10 cellular contexts compared by ENCODE assay signal in the genomic region with DNA sequence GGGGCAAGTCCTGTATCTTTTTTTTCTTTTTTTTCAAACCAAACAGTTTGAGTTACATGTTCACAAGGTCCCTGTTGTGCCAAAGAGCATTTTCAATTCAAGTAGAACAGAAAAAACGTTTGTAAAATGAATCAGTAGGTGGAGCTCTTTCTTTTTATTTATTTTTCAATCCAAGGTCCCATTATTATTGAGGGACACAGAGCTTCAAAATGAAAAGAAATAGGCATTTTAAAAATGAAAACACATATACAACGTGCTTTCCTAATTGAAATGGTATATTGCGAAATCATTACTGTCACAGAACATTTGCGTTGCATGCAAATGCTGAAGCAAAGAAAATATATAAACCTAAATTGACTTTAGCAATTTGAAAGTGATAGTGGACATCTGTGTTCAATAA.
DNase-seq lines count a peak whose midpoint lies in the region; ATAC-seq, FAIRE-seq and TF ChIP-seq lines count a peak whose summit lies in the region.
"Had no signal": no experiment of that assay in that cellular context is flagged by ENCODE, and none has a peak within 500 bp of the region (broad histone marks: within the 10 kb centered on the region; RNA-seq: fewer than 3 reads in every experiment).

No MANE protein-coding gene starts in this region.

- peak; percentile 71 for DNase-seq in AG09319 (ENCODE audit: extremely low read depth, low read depth)
- DNase-seq in SW480 (ENCODE audit: low spot score): peak; percentile 47
- no peak for DNase-seq in stimulated activated CD4-positive, alpha-beta T cell treated with anti-CD3 and anti-CD28 coated beads, Interleukin-4, amount 100 ng/mL, for 1 hour
- DNase-seq in psoas muscle: no peak
- DNase-seq in NCI-H187 treated with DMSO at 0.1 percent for 48 hours (lab: John Stamatoyannopoulos, UW): no peak
- no peak for DNase-seq in transverse colon
- DNase-seq: activated T-cell treated with anti-CD3 and anti-CD28 coated beads, Interleukin-2, amount 50 U/mL, for 72 hours; GDM1 had no signal

- H3K9me3 ChIP-seq in psoas muscle (no peaks in the 10 kb centered on the region), transverse colon (no peaks in the 10 kb centered on the region)

- H3K4me1 ChIP-seq in KMS-11 (ENCODE audit: low read depth, poor library complexity, severe bottlenecking) (no peaks in the 10 kb centered on the region), psoas muscle (no peaks in the 10 kb centered on the region), transverse colon (no peaks in the 10 kb centered on the region)

- peak; percentile 86 for FAIRE-seq in islet of Langerhans (lab: Jason Lieb, UNC)

- H2AFZ ChIP-seq in KMS-11 (ENCODE audit: low read depth): no peak overlapping the region

- H3K4me3 ChIP-seq in KMS-11 (IDR thresholded peaks at IDR 0.05; ENCODE audit: insufficient read depth, low read depth, low read length) (no peak overlapping the region), psoas muscle (no peak overlapping the region), transverse colon (no peak overlapping the region)

- intact Hi-C loops in psoas muscle (cut with DNase I) (loop anchor here in 1 of 2 donors (10.0 kb wide), 1 partner anchor 712 kb away; the partner anchor contains the start of gene MECOM), transverse colon (cut with DNase I; ENCODE audit: low total_unique reads) (no loop called here)

- H3K79me2 ChIP-seq in KMS-11 (ENCODE audit: insufficient read depth, low read depth): no peaks in the 10 kb centered on the region

- TF ChIP-seq EP300 in transverse colon (IDR thresholded peaks at IDR 0.05; ENCODE audit: low read depth): no peak

- in situ Hi-C loops in transverse colon (cut with MboI; ENCODE audit: low pct_ligation_motif_present in 1 of 4, low pct_unique_long_range_greater_than_20kb in 1 of 4, low sequenced_read_pairs in 3 of 4): no loop called here

- TF ChIP-seq CTCF in AG09319 (IDR thresholded peaks at IDR 0.05; ENCODE audit: low read depth, low read length): peak; percentile 32
- TF ChIP-seq CTCF in KMS-11 (conservative IDR thresholded peaks at IDR 0.05; ENCODE audit: low read depth, low read length): peak; percentile 61
- no peak for TF ChIP-seq CTCF in psoas muscle (IDR thresholded peaks at IDR 0.05)
- TF ChIP-seq CTCF in transverse colon (IDR thresholded peaks at IDR 0.05): peak in 1 of 5 experiments; percentile 15

- H3K27ac ChIP-seq in KMS-11: no peak overlapping the region
- H3K27ac ChIP-seq in psoas muscle: no peak overlapping the region
- no peak overlapping the region for H3K27ac ChIP-seq in transverse colon

- no peaks in the 10 kb centered on the region for H3K36me3 ChIP-seq in KMS-11 (ENCODE audit: insufficient read depth)
- H3K36me3 ChIP-seq in psoas muscle (ENCODE audit: insufficient read depth in 1 of 2, low read depth in 1 of 2): no peaks in the 10 kb centered on the region
- H3K36me3 ChIP-seq in transverse colon: no peaks in the 10 kb centered on the region

- ATAC-seq in psoas muscle: no peak
- ATAC-seq: activated T-cell treated with anti-CD3 and anti-CD28 coated beads, Interleukin-2, amount 50 U/mL, for 72 hours had no signal

- no peak overlapping the region for H3K4me2 ChIP-seq in KMS-11

- no peak overlapping the region for H3K9ac ChIP-seq in KMS-11

- no peaks in the 10 kb centered on the region for H4K20me1 ChIP-seq in KMS-11 (ENCODE audit: insufficient read depth)

- H3K27me3 ChIP-seq in KMS-11 (ENCODE audit: insufficient read depth, low read depth) (no peaks in the 10 kb centered on the region), psoas muscle (ENCODE audit: insufficient read depth in 3 of 3, low read length in 2 of 3) (no peaks in the 10 kb centered on the region), transverse colon (no peaks in the 10 kb centered on the region)

- WGBS in psoas muscle, 3 donors: 49 to 52% (median 51%) methylated on average over 4 of the region's 4 CpGs
- WGBS in transverse colon (ENCODE audit: low coverage in 1 of 2), 2 donors: 36 to 46% methylated on average over 4 of the region's 4 CpGs

- no peak for TF ChIP-seq POLR2A in transverse colon (IDR thresholded peaks at IDR 0.05)

Comparison
In these comparisons a context has a peak if more than half of its experiments do, and no peak if none do; other contexts are left out.
1. DNase-seq: peak in AG09319 (single experiment) and SW480 (single experiment); none in stimulated activated CD4-positive, alpha-beta T cell treated with anti-CD3 and anti-CD28 coated beads, Interleukin-4, amount 100 ng/mL, for 1 hour (single experiment), psoas muscle (0 of 2), NCI-H187 treated with DMSO at 0.1 percent for 48 hours (single experiment) and transverse colon (single experiment).